Comparison of ENCODE assay signal across 8 cellular contexts in genomic region chr11:67606150-67606476, GRCh38. TPM values are rescaled to one million over a fixed set of nuclear protein-coding genes. Genes with fewer than 3 reads are reported as not detected.
DNase-seq lines count a peak whose midpoint lies in the region; ATAC-seq, FAIRE-seq and TF ChIP-seq lines count a peak whose summit lies in the region.

No MANE protein-coding gene starts in this region.

- H3K56ac ChIP-seq in mesendoderm (ENCODE audit: low read length), result peak overlapping the region; percentile 82

- no peaks in the 10 kb centered on the region for H3K9me3 ChIP-seq in vagina

- no peak overlapping the region for H2BK5ac ChIP-seq in mesendoderm (ENCODE audit: low read length)

- TF ChIP-seq CTCF in bronchial epithelial cell (IDR thresholded peaks at IDR 0.05; ENCODE audit: insufficient read depth, low read length, severe bottlenecking) (no peak), vagina (IDR thresholded peaks at IDR 0.05) (no peak)

- no peak overlapping the region for H3K27ac Mint-ChIP-seq in activated naive CD4-positive, alpha-beta T cell treated with anti-CD3 and anti-CD28 coated beads, Interleukin-2, amount 50 U/mL, for 24 hours
- peak overlapping the region in 1 of 2 donors; percentile 82 for H3K27ac Mint-ChIP-seq in activated naive CD4-positive, alpha-beta T cell treated with anti-CD3 and anti-CD28 coated beads, Interleukin-2, amount 50 U/mL, for 72 hours

- H3K36me3 Mint-ChIP-seq in activated naive CD4-positive, alpha-beta T cell treated with anti-CD3 and anti-CD28 coated beads, Interleukin-2, amount 50 U/mL, for 24 hours, result peaks cover 1% of the 10 kb centered on the region
- peaks cover 6 to 17% of the 10 kb centered on the region in 2 donors for H3K36me3 Mint-ChIP-seq in activated naive CD4-positive, alpha-beta T cell treated with anti-CD3 and anti-CD28 coated beads, Interleukin-2, amount 50 U/mL, for 72 hours

- no peak overlapping the region for H3K4ac ChIP-seq in mesendoderm (ENCODE audit: low read depth, low read length)

- H3K18ac ChIP-seq in mesendoderm (ENCODE audit: low read length), result no peak overlapping the region

- no peak overlapping the region for H2BK15ac ChIP-seq in mesendoderm (replicated peaks; ENCODE audit: low read depth)

- H2BK120ac ChIP-seq in mesendoderm (ENCODE audit: low read depth, low read length), result no peak overlapping the region

- H3K4me2 ChIP-seq in mesendoderm (ENCODE audit: low read length), result peak overlapping the region; percentile 90

- peak overlapping the region; percentile 97 for H3K4me3 ChIP-seq in bronchial epithelial cell (ENCODE audit: low read depth, low read length)
- peak overlapping the region; percentile 5 for H3K4me3 ChIP-seq in mesendoderm (ENCODE audit: low read length)
- H3K4me3 ChIP-seq in vagina, result peak overlapping the region; percentile 76 to 94

- H3K9me3 Mint-ChIP-seq in activated naive CD4-positive, alpha-beta T cell treated with anti-CD3 and anti-CD28 coated beads, Interleukin-2, amount 50 U/mL, for 24 hours, result no peaks in the 10 kb centered on the region
- H3K9me3 Mint-ChIP-seq in activated naive CD4-positive, alpha-beta T cell treated with anti-CD3 and anti-CD28 coated beads, Interleukin-2, amount 50 U/mL, for 72 hours, result no peaks in the 10 kb centered on the region

- peaks cover 2% of the 10 kb centered on the region for H3K79me2 ChIP-seq in mesendoderm (ENCODE audit: control insufficient read depth, insufficient read depth, low read length)

- DNase-seq in activated naive CD4-positive, alpha-beta T cell treated with anti-CD3 and anti-CD28 coated beads, Interleukin-2, amount 50 U/mL, for 72 hours (ENCODE audit: low spot score in 2 of 2), result no peak
- DNase-seq in bronchial epithelial cell (ENCODE audit: low read depth), result no peak
- DNase-seq in mesendoderm, result no peak
- DNase-seq in vagina (ENCODE audit: extremely low spot score in 2 of 2), result no peak
- no peak for DNase-seq in MV-4-11 (lab: John Stamatoyannopoulos, UW)
- no peak for DNase-seq in DMS153 (lab: John Stamatoyannopoulos, UW)
- DNase-seq in OCI-M2 (lab: John Stamatoyannopoulos, UW; ENCODE audit: unreplicated experiment), result no peak

- peak overlapping the region; percentile 89 for H3K4me3 Mint-ChIP-seq in activated naive CD4-positive, alpha-beta T cell treated with anti-CD3 and anti-CD28 coated beads, Interleukin-2, amount 50 U/mL, for 24 hours

- H2AK5ac ChIP-seq in mesendoderm (ENCODE audit: low read length), result no peak overlapping the region

- no CpG with 5 or more reads among the region's 14 CpGs for WGBS in mesendoderm (ENCODE audit: extremely low coverage, insufficient coverage, low lambda C conversion rate)

- no peak for TF ChIP-seq POLR2A in vagina (IDR thresholded peaks at IDR 0.05)

- peak overlapping the region; percentile 54 for H3K9ac ChIP-seq in mesendoderm (ENCODE audit: low read length)

- H3K36me3 ChIP-seq in bronchial epithelial cell (ENCODE audit: control insufficient read depth, insufficient read depth, low read length) (peaks cover 18% of the 10 kb centered on the region), mesendoderm (ENCODE audit: control insufficient read depth, insufficient read depth, low read length) (no peaks in the 10 kb centered on the region), vagina (peaks cover 0 to 22% of the 10 kb centered on the region in 2 donors)

- peaks cover 19% of the 10 kb centered on the region for H3K4me1 Mint-ChIP-seq in activated naive CD4-positive, alpha-beta T cell treated with anti-CD3 and anti-CD28 coated beads, Interleukin-2, amount 50 U/mL, for 24 hours

- no peak overlapping the region for H3K27ac ChIP-seq in mesendoderm (ENCODE audit: low read depth, low read length)
- peak overlapping the region; percentile 71 for H3K27ac ChIP-seq in vagina

- no peaks in the 10 kb centered on the region for H3K27me3 ChIP-seq in bronchial epithelial cell (ENCODE audit: control insufficient read depth, insufficient read depth, low read length)
- no peaks in the 10 kb centered on the region for H3K27me3 ChIP-seq in mesendoderm (ENCODE audit: insufficient read depth, low read length, poor library complexity)
- H3K27me3 ChIP-seq in vagina, result no peaks in the 10 kb centered on the region

- no peaks in the 10 kb centered on the region for H3K27me3 Mint-ChIP-seq in activated naive CD4-positive, alpha-beta T cell treated with anti-CD3 and anti-CD28 coated beads, Interleukin-2, amount 50 U/mL, for 24 hours

- H3K4me1 ChIP-seq in mesendoderm (ENCODE audit: control insufficient read depth, low read depth, low read length) (no peaks in the 10 kb centered on the region), vagina (peaks cover 22% of the 10 kb centered on the region)

- H3K23ac ChIP-seq in mesendoderm (ENCODE audit: low read length), result no peak overlapping the region

- H4K5ac ChIP-seq in mesendoderm (ENCODE audit: low read length), result no peak overlapping the region

- FAIRE-seq in bronchial epithelial cell (lab: Jason Lieb, UNC), result no peak

- intact Hi-C loops in vagina (cut with DNase I), result no loop called here

- no peak for ATAC-seq in activated naive CD4-positive, alpha-beta T cell treated with anti-CD3 and anti-CD28 coated beads, Interleukin-2, amount 50 U/mL, for 72 hours

- no peak overlapping the region for H4K8ac ChIP-seq in mesendoderm (ENCODE audit: low read depth, low read length)

- peaks cover 7% of the 10 kb centered on the region for H3K79me1 ChIP-seq in mesendoderm (ENCODE audit: low read length)

RNA-seq across cellular contexts. Expression of gene NDUFV1, which starts 0.6 kb away (rescaled TPM):
- 100 to 1,000 TPM; 237 to 286 TPM for total RNA-seq in activated naive CD4-positive, alpha-beta T cell treated with anti-CD3 and anti-CD28 coated beads, Interleukin-2, amount 50 U/mL, for 72 hours
- 242 and 252 TPM in 2 replicates for total RNA-seq in bronchial epithelial cell
- 58.8 TPM for polyA plus RNA-seq in mesendoderm (2013, experiment 1 of 2)
- polyA plus RNA-seq in mesendoderm (2013, experiment 2 of 2), result 56.6 TPM
- 254 TPM for total RNA-seq in vagina

RNA-seq across cellular contexts. Expression of gene GSTP1, which starts 22.5 kb away (rescaled TPM):
- total RNA-seq in activated naive CD4-positive, alpha-beta T cell treated with anti-CD3 and anti-CD28 coated beads, Interleukin-2, amount 50 U/mL, for 72 hours, result 100 to 1,000 TPM; 247 to 466 TPM
- total RNA-seq in bronchial epithelial cell (1,931 and 3,840 TPM in 2 replicates), vagina (2,739 TPM)
- polyA plus RNA-seq in mesendoderm (2013, experiment 1 of 2), result 1,349 TPM
- polyA plus RNA-seq in mesendoderm (2013, experiment 2 of 2), result 1,345 TPM

RNA-seq across cellular contexts. Expression of gene NUDT8, which starts 23.6 kb away (rescaled TPM):
- 10 to 100 TPM; 27.6 to 37.3 TPM for total RNA-seq in activated naive CD4-positive, alpha-beta T cell treated with anti-CD3 and anti-CD28 coated beads, Interleukin-2, amount 50 U/mL, for 72 hours
- total RNA-seq in bronchial epithelial cell (14.2 and 22.3 TPM in 2 replicates), vagina (23.8 TPM)
- 4.2 TPM for polyA plus RNA-seq in mesendoderm (2013, experiment 1 of 2)
- 3.9 TPM for polyA plus RNA-seq in mesendoderm (2013, experiment 2 of 2)

RNA-seq across cellular contexts. Expression of gene TBX10, which starts 33.5 kb away (rescaled TPM):
- not detected for total RNA-seq in activated naive CD4-positive, alpha-beta T cell treated with anti-CD3 and anti-CD28 coated beads, Interleukin-2, amount 50 U/mL, for 72 hours
- total RNA-seq in bronchial epithelial cell (not detected in 2 replicates), vagina (not detected)
- polyA plus RNA-seq in mesendoderm (2013, experiment 1 of 2), result 0.04 TPM
- 0.03 TPM for polyA plus RNA-seq in mesendoderm (2013, experiment 2 of 2)

RNA-seq across cellular contexts. Expression of gene ACY3, which starts 44.4 kb away (rescaled TPM):
- under 1 TPM in 1 of 2 donors, not detected in 1; 0.18 TPM for total RNA-seq in activated naive CD4-positive, alpha-beta T cell treated with anti-CD3 and anti-CD28 coated beads, Interleukin-2, amount 50 U/mL, for 72 hours
- total RNA-seq in bronchial epithelial cell (not detected in 2 replicates), vagina (not detected)
- 0.08 TPM for polyA plus RNA-seq in mesendoderm (2013, experiment 1 of 2)
- polyA plus RNA-seq in mesendoderm (2013, experiment 2 of 2), result 0.13 TPM

Comparison
In these comparisons a context has a peak if more than half of its experiments do, and no peak if none do; other contexts are left out.
1. H3K4me3 ChIP-seq: peak in every context shown above with its lines; median percentile 97 in bronchial epithelial cell; 85 in vagina; 5 in mesendoderm.